In the genomic region with DNA sequence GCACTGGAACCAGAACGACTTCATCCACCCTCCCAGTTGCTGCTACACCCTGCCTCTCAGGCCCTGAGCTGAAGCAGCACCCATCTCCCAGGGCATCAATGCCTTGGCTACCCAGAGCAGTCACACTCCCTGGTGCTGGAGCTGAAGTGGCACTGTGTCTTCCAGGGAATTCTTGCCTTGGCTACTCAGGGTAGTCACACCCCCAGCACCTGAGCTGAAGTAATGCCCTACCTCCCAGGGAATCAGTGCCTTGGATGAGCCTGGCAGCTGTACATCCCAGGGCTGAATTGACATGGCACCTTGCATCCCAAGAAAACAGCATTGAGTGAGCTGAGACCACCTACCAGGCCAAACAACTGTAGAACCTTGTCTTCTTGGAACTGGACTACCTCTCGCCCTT, we compare ENCODE assay signal across 35 cellular contexts. TPM values are rescaled to one million over a fixed set of nuclear protein-coding genes. Genes with fewer than 3 reads are reported as not detected.
"Had no signal": no experiment of that assay in that cellular context is flagged by ENCODE, and none has a peak within 500 bp of the region (broad histone marks: within the 10 kb centered on the region; RNA-seq: fewer than 3 reads in every experiment).

No MANE protein-coding gene starts in this region.

- H3K27ac ChIP-seq: adrenal gland, body of pancreas, cardiac muscle cell, colonic mucosa, foreskin keratinocyte, gastrocnemius medialis, WERI-Rb-1 had no signal

- H3K27me3 ChIP-seq: adrenal gland, body of pancreas, cardiac muscle cell, colonic mucosa, foreskin keratinocyte, gastrocnemius medialis had no signal

- ATAC-seq: activated CD4-positive, CD25-positive, alpha-beta regulatory T cell treated with anti-CD3 and anti-CD28 coated beads, Interleukin-2, amount 50 U/mL, for 24 hours; activated CD8-positive, alpha-beta T cell treated with anti-CD3 and anti-CD28 coated beads for 36 hours; activated naive CD8-positive, alpha-beta T cell treated with anti-CD3 and anti-CD28 coated beads, Interleukin-2, amount 50 U/mL, for 24 hours; body of pancreas; esophagus mucosa; gastrocnemius medialis; T-helper 17 cell had no signal

- H3K36me3 ChIP-seq: adrenal gland, cardiac muscle cell, colonic mucosa, gastrocnemius medialis, WERI-Rb-1 had no signal

- H3K4me3 Mint-ChIP-seq: activated B cell treated with CpG ODN at 0.5 μM for 24 hours; activated CD8-positive, alpha-beta T cell treated with anti-CD3 and anti-CD28 coated beads for 36 hours; activated naive CD4-positive, alpha-beta T cell treated with anti-CD3 and anti-CD28 coated beads for 36 hours; activated naive CD4-positive, alpha-beta T cell treated with anti-CD3 and anti-CD28 coated beads, Interleukin-2, amount 50 U/mL, for 24 hours; activated naive CD8-positive, alpha-beta T cell treated with anti-CD3 and anti-CD28 coated beads for 36 hours; activated naive CD8-positive, alpha-beta T cell treated with anti-CD3 and anti-CD28 coated beads, Interleukin-2, amount 50 U/mL, for 24 hours; activated T-helper 1 cell treated with anti-CD3 and anti-CD28 coated beads, Interleukin-12 subunit alpha, Interleukin-12 subunit beta, Interleukin-2, Interleukin-4 antibody, amounts not matched to agents 30 ng/mL and 10 ng/mL and 1 ng/mL, durations not matched to agents 14 hours and 24 hours and 36 hours; endodermal cell; T-helper 17 cell; T-helper 2 cell treated with Interferon-gamma antibody and Interleukin-4, amounts not matched to agents 5 μg/mL and 100 μg/mL, for 36 hours had no signal

- H3K4me1 Mint-ChIP-seq: activated B cell treated with CpG ODN at 0.5 μM for 24 hours; activated naive CD4-positive, alpha-beta T cell treated with anti-CD3 and anti-CD28 coated beads, Interleukin-2, amount 50 U/mL, for 24 hours; activated naive CD8-positive, alpha-beta T cell treated with anti-CD3 and anti-CD28 coated beads for 36 hours; activated naive CD8-positive, alpha-beta T cell treated with anti-CD3 and anti-CD28 coated beads, Interleukin-2, amount 50 U/mL, for 24 hours; endodermal cell; T-helper 17 cell had no signal

- DNase-seq: activated B cell treated with CpG ODN at 0.5 μM for 24 hours; activated CD4-positive, alpha-beta T cell treated with anti-CD3 and anti-CD28 coated beads for 48 hours; activated CD4-positive, alpha-beta T cell treated with anti-CD3 and anti-CD28 coated beads, Interleukin-2, amount 50 U/mL, for 1 hour; activated CD4-positive, alpha-beta T cell treated with anti-CD3 and anti-CD28 coated beads, Interleukin-2, amount 50 U/mL, for 48 hours; activated CD8-positive, alpha-beta memory T cell treated with anti-CD3 and anti-CD28 coated beads for 24 hours; activated CD8-positive, alpha-beta T cell treated with anti-CD3 and anti-CD28 coated beads for 36 hours; activated effector memory CD4-positive, alpha-beta T cell treated with anti-CD3 and anti-CD28 coated beads, Interleukin-2, amount 50 U/mL, for 16 hours; activated naive CD4-positive, alpha-beta T cell treated with anti-CD3 and anti-CD28 coated beads for 36 hours; activated naive CD8-positive, alpha-beta T cell treated with anti-CD3 and anti-CD28 coated beads for 36 hours; activated naive CD8-positive, alpha-beta T cell treated with anti-CD3 and anti-CD28 coated beads, Interleukin-2, amount 50 U/mL, for 24 hours; activated T-cell treated with anti-CD3 and anti-CD28 coated beads, Interleukin-2, amount 50 U/mL, for 1 hour; activated T-cell treated with anti-CD3 and anti-CD28 coated beads, Interleukin-2, amount 50 U/mL, for 48 hours; adrenal gland; amygdala; aorta; body of pancreas; central memory CD4-positive, alpha-beta T cell; cerebellar nuclear complex; colonic mucosa; effector memory CD4-positive, alpha-beta T cell; endodermal cell; gastrocnemius medialis; glutamatergic neuron; T-helper 1 cell; T-helper 17 cell; T1000; WERI-Rb-1 had no signal

- H3K4me3 ChIP-seq: adrenal gland, body of pancreas, cardiac muscle cell, colonic mucosa, gastrocnemius medialis had no signal

- H3K27me3 Mint-ChIP-seq: activated CD8-positive, alpha-beta T cell treated with anti-CD3 and anti-CD28 coated beads for 36 hours; activated naive CD8-positive, alpha-beta T cell treated with anti-CD3 and anti-CD28 coated beads for 36 hours; T-helper 17 cell had no signal

- H3K27ac Mint-ChIP-seq: activated B cell treated with CpG ODN at 0.5 μM for 24 hours; activated CD8-positive, alpha-beta T cell treated with anti-CD3 and anti-CD28 coated beads for 36 hours; activated naive CD4-positive, alpha-beta T cell treated with anti-CD3 and anti-CD28 coated beads for 36 hours; activated naive CD4-positive, alpha-beta T cell treated with anti-CD3 and anti-CD28 coated beads, Interleukin-2, amount 50 U/mL, for 24 hours; activated naive CD8-positive, alpha-beta T cell treated with anti-CD3 and anti-CD28 coated beads for 36 hours; activated naive CD8-positive, alpha-beta T cell treated with anti-CD3 and anti-CD28 coated beads, Interleukin-2, amount 50 U/mL, for 24 hours; activated T-helper 1 cell treated with anti-CD3 and anti-CD28 coated beads, Interleukin-12 subunit alpha, Interleukin-12 subunit beta, Interleukin-2, Interleukin-4 antibody, amounts not matched to agents 30 ng/mL and 10 ng/mL and 1 ng/mL, durations not matched to agents 14 hours and 24 hours and 36 hours; activated T-helper 2 cell treated with anti-CD3 and anti-CD28 coated beads, Interferon-gamma antibody, Interleukin-2, Interleukin-4, amounts not matched to agents 10 μg/mL and 5 μg/mL and 100 μg/mL, durations not matched to agents 14 hours and 24 hours and 36 hours; endodermal cell; T-helper 17 cell; T-helper 2 cell treated with Interferon-gamma antibody and Interleukin-4, amounts not matched to agents 5 μg/mL and 100 μg/mL, for 36 hours had no signal

- H3K36me3 Mint-ChIP-seq: activated naive CD4-positive, alpha-beta T cell treated with anti-CD3 and anti-CD28 coated beads, Interleukin-2, amount 50 U/mL, for 24 hours had no signal

- H3K4me1 ChIP-seq: adrenal gland, body of pancreas, colonic mucosa, foreskin keratinocyte, gastrocnemius medialis had no signal

- H3K9me3 ChIP-seq: colonic mucosa, gastrocnemius medialis had no signal

RNA-seq across cellular contexts. Expression of gene TSPAN11, which starts 41.2 kb away (rescaled TPM):
- total RNA-seq: activated B cell treated with CpG ODN at 0.5 μM for 24 hours; activated CD8-positive, alpha-beta T cell treated with anti-CD3 and anti-CD28 coated beads for 36 hours; activated naive CD4-positive, alpha-beta T cell treated with anti-CD3 and anti-CD28 coated beads for 36 hours; activated naive CD8-positive, alpha-beta T cell treated with anti-CD3 and anti-CD28 coated beads for 36 hours; activated T-helper 1 cell treated with anti-CD3 and anti-CD28 coated beads, Interleukin-12 subunit alpha, Interleukin-12 subunit beta, Interleukin-2, Interleukin-4 antibody, amounts not matched to agents 30 ng/mL and 10 ng/mL and 1 ng/mL, durations not matched to agents 14 hours and 24 hours and 36 hours; activated T-helper 2 cell treated with anti-CD3 and anti-CD28 coated beads, Interferon-gamma antibody, Interleukin-2, Interleukin-4, amounts not matched to agents 10 μg/mL and 5 μg/mL and 100 μg/mL, durations not matched to agents 14 hours and 24 hours and 36 hours; foreskin keratinocyte; T-helper 17 cell had no signal
